ENCODE assay signal across 1 cellular context in genomic region chr6:162478191-162478642, GRCh38.
TF ChIP-seq lines count a peak whose summit lies in the region.

No MANE protein-coding gene starts in this region.

TF ChIP-seq in HepG2, 621 proteins besides CTCF, POLR2A, EP300 and RAD21 (continued from another document):
- 0 out of 2 replicates have a peak, but pooled peaks have one; percentile 15 for TF ChIP-seq AHDC1 (CRISPR knock-in tag; IDR thresholded peaks at IDR 0.05; ENCODE audit: borderline replicate concordance)
- no peak for TF ChIP-seq ZNF33B (CRISPR knock-in tag; IDR thresholded peaks at IDR 0.05)
- no peak for TF ChIP-seq KLF12 (CRISPR knock-in tag; IDR thresholded peaks at IDR 0.05; ENCODE audit: borderline replicate concordance)
- 0 out of 2 replicates have a peak, but pooled peaks have one; percentile 6 for TF ChIP-seq GATAD2A (CRISPR knock-in tag; IDR thresholded peaks at IDR 0.05)
- no peak for TF ChIP-seq ZNF670 (CRISPR knock-in tag; IDR thresholded peaks at IDR 0.05; ENCODE audit: borderline replicate concordance)
- TF ChIP-seq NPAS2 (CRISPR knock-in tag; IDR thresholded peaks at IDR 0.05; ENCODE audit: borderline replicate concordance): no peak
- no peak for TF ChIP-seq PREB (CRISPR knock-in tag; IDR thresholded peaks at IDR 0.05)
- peak; percentile 36; the same call in 1 of the 2 replicates for TF ChIP-seq SOX5 (CRISPR knock-in tag; IDR thresholded peaks at IDR 0.05; ENCODE audit: borderline replicate concordance)
- no peak for TF ChIP-seq TFDP2 (CRISPR knock-in tag; IDR thresholded peaks at IDR 0.05)
- no peak for TF ChIP-seq RXRB (CRISPR knock-in tag; IDR thresholded peaks at IDR 0.05; ENCODE audit: borderline replicate concordance)
- TF ChIP-seq SOX13 (IDR thresholded peaks at IDR 0.05): no peak
- 0 out of 4 replicates have a peak, but pooled peaks of 1 of the 2 experiments have one; percentile 17 for TF ChIP-seq SOX13 (CRISPR knock-in tag; conservative IDR thresholded peaks at IDR 0.05 in 1 of 2, IDR thresholded peaks at IDR 0.05 in 1 of 2)
- no peak for TF ChIP-seq KLF6 (CRISPR knock-in tag; IDR thresholded peaks at IDR 0.05)
- TF ChIP-seq SOX6 (IDR thresholded peaks at IDR 0.05): no peak
- peak; percentile 53; the same call in 1 of the 2 replicates for TF ChIP-seq SOX6 (CRISPR knock-in tag; IDR thresholded peaks at IDR 0.05)
- no peak for TF ChIP-seq FOSL2 (CRISPR knock-in tag; IDR thresholded peaks at IDR 0.05)
- peak; percentile 42; the same call in 1 of the 2 replicates for TF ChIP-seq PAXIP1 (CRISPR knock-in tag; conservative IDR thresholded peaks at IDR 0.05)
- no peak for TF ChIP-seq GATAD1 (CRISPR knock-in tag; IDR thresholded peaks at IDR 0.05)
- TF ChIP-seq SALL1 (CRISPR knock-in tag; IDR thresholded peaks at IDR 0.05): peak; percentile 18; the same call in 1 of the 2 replicates
- no peak for TF ChIP-seq BATF2 (CRISPR knock-in tag; IDR thresholded peaks at IDR 0.05)
- TF ChIP-seq PBX3 (CRISPR knock-in tag; IDR thresholded peaks at IDR 0.05; ENCODE audit: borderline replicate concordance): no peak
- no peak for TF ChIP-seq KDM5B (CRISPR knock-in tag; IDR thresholded peaks at IDR 0.05; ENCODE audit: borderline replicate concordance)
- TF ChIP-seq FOXP1 (IDR thresholded peaks at IDR 0.05): no peak
- peak; percentile 59 for TF ChIP-seq FOXP1 (CRISPR knock-in tag; IDR thresholded peaks at IDR 0.05)
- TF ChIP-seq PTBP1 (IDR thresholded peaks at IDR 0.05; ENCODE audit: low read depth, low read length, poor library complexity, severe bottlenecking): no peak
- no peak for TF ChIP-seq NR1H2 (CRISPR knock-in tag; IDR thresholded peaks at IDR 0.05; ENCODE audit: borderline replicate concordance, low read depth)
- TF ChIP-seq ARID5B (CRISPR knock-in tag; IDR thresholded peaks at IDR 0.05): peak; percentile 40; the same call in 1 of the 2 replicates
- peak; percentile 55; the same call in 1 of the 2 replicates for TF ChIP-seq TFE3 (CRISPR knock-in tag; IDR thresholded peaks at IDR 0.05)
- no peak for TF ChIP-seq POLR2G (IDR thresholded peaks at IDR 0.05; ENCODE audit: low read depth, low read length)
- no peak for TF ChIP-seq ZNF788 (CRISPR knock-in tag; IDR thresholded peaks at IDR 0.05; ENCODE audit: borderline replicate concordance)
